1 cellular context compared by ENCODE assay signal in the genomic region with DNA sequence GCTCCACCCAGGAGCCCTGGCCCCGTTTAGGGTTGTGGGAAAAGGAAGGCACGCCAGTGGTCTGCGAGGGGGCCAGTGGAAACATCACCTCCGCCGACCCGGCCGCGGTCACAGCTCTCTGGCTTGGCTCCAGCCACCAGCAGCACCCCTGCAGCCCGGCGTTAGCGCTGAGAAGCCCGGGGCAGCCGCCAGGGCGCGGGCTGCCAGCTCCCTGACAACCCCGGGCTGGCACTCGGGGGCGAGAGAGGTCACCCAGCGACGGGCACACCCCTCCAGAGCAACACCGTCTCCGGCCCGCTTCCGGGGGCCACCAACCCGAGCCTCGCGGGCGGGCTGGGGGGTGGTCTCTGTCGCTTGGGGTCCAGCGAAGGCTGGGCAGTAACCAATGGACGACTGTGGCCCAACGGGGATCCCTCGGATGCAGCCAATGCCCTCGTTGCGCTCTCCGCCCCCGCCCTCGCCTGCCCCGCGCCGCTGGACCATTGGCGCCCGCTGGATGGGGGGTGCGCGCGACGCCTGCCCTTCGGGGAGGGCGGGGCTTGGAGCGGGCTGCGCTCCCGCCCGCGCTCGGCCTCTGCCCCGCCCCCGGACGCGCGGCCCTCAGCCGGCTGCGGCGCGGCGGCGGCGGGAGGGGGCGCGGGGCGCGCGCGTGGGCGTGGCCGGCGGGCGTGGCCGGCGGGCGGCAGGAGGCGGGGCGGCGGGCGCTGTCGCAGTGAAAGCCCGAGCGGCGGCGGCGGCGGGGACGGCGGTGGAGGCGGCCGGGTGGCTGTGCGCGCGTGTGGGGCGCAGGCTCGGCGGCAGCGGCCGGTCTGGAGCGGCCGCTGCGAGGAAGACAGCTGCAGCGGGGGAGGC.
TF ChIP-seq lines count a peak whose summit lies in the region.

A gene (plus strand): TSS at position 712 of the 852 bp plus-strand sequence. CDS start 1,007 bp downstream, outside the sequence.

TF ChIP-seq in HEK293, 187 proteins besides CTCF, POLR2A, EP300 and RAD21 (continued from another document and continues in another):
- TF ChIP-seq, protein P1, sequence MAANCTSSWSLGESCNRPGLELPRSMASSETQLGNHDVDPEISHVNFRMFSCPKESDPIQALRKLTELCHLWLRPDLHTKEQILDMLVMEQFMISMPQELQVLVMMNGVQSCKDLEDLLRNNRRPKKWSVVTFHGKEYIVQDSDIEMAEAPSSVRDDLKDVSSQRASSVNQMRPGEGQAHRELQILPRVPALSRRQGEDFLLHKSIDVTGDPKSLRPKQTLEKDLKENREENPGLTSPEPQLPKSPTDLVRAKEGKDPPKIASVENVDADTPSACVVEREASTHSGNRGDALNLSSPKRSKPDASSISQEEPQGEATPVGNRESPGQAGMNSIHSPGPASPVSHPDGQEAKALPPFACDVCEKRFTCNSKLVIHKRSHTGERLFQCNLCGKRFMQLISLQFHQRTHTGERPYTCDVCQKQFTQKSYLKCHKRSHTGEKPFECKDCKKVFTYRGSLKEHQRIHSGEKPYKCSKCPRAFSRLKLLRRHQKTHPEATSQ (tag by site-specific recombination; IDR thresholded peaks at IDR 0.05), result no peak
- TF ChIP-seq, protein P2, sequence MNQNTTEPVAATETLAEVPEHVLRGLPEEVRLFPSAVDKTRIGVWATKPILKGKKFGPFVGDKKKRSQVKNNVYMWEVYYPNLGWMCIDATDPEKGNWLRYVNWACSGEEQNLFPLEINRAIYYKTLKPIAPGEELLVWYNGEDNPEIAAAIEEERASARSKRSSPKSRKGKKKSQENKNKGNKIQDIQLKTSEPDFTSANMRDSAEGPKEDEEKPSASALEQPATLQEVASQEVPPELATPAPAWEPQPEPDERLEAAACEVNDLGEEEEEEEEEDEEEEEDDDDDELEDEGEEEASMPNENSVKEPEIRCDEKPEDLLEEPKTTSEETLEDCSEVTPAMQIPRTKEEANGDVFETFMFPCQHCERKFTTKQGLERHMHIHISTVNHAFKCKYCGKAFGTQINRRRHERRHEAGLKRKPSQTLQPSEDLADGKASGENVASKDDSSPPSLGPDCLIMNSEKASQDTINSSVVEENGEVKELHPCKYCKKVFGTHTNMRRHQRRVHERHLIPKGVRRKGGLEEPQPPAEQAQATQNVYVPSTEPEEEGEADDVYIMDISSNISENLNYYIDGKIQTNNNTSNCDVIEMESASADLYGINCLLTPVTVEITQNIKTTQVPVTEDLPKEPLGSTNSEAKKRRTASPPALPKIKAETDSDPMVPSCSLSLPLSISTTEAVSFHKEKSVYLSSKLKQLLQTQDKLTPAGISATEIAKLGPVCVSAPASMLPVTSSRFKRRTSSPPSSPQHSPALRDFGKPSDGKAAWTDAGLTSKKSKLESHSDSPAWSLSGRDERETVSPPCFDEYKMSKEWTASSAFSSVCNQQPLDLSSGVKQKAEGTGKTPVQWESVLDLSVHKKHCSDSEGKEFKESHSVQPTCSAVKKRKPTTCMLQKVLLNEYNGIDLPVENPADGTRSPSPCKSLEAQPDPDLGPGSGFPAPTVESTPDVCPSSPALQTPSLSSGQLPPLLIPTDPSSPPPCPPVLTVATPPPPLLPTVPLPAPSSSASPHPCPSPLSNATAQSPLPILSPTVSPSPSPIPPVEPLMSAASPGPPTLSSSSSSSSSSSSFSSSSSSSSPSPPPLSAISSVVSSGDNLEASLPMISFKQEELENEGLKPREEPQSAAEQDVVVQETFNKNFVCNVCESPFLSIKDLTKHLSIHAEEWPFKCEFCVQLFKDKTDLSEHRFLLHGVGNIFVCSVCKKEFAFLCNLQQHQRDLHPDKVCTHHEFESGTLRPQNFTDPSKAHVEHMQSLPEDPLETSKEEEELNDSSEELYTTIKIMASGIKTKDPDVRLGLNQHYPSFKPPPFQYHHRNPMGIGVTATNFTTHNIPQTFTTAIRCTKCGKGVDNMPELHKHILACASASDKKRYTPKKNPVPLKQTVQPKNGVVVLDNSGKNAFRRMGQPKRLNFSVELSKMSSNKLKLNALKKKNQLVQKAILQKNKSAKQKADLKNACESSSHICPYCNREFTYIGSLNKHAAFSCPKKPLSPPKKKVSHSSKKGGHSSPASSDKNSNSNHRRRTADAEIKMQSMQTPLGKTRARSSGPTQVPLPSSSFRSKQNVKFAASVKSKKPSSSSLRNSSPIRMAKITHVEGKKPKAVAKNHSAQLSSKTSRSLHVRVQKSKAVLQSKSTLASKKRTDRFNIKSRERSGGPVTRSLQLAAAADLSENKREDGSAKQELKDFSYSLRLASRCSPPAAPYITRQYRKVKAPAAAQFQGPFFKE (tag by site-specific recombination; IDR thresholded peaks at IDR 0.05; ENCODE audit: borderline replicate concordance), result no peak
- TF ChIP-seq ZNF670 (tag by site-specific recombination; IDR thresholded peaks at IDR 0.05; ENCODE audit: low read depth) (no peak), ZNF335 (tag by site-specific recombination; conservative IDR thresholded peaks at IDR 0.05) (peak; percentile 86), ZFP37 (tag by site-specific recombination; IDR thresholded peaks at IDR 0.05) (0 out of 2 replicates have a peak, but pooled peaks have one; percentile 28), EGR2 (tag by site-specific recombination; IDR thresholded peaks at IDR 0.05; ENCODE audit: low read depth) (peak; percentile 58; the same call in 1 of the 2 replicates), ZNF10 (tag by site-specific recombination; IDR thresholded peaks at IDR 0.05) (no peak), GLIS2 (tag by site-specific recombination; IDR thresholded peaks at IDR 0.05) (peak; percentile 100), BCL11A (tag by site-specific recombination; IDR thresholded peaks at IDR 0.05; ENCODE audit: low read depth) (peak; percentile 69), ZNF701 (tag by site-specific recombination; IDR thresholded peaks at IDR 0.05) (no peak), ZNF223 (tag by site-specific recombination; IDR thresholded peaks at IDR 0.05) (no peak), ZNF561 (tag by site-specific recombination; IDR thresholded peaks at IDR 0.05; ENCODE audit: borderline replicate concordance) (no peak), ZNF350 (tag by site-specific recombination; IDR thresholded peaks at IDR 0.05) (no peak), KLF9 (tag by site-specific recombination; IDR thresholded peaks at IDR 0.05; ENCODE audit: low read depth) (peak; percentile 73; the same call in 1 of the 2 replicates), ZBTB20 (tag by site-specific recombination; IDR thresholded peaks at IDR 0.05) (0 out of 2 replicates have a peak, but pooled peaks have one; percentile 27), ZNF658 (tag by site-specific recombination; IDR thresholded peaks at IDR 0.05) (no peak), ZNF549 (tag by site-specific recombination; IDR thresholded peaks at IDR 0.05) (no peak), KLF8 (tag by site-specific recombination; IDR thresholded peaks at IDR 0.05) (peak; percentile 67; the same call in 1 of the 2 replicates), ZNF140 (tag by site-specific recombination; IDR thresholded peaks at IDR 0.05) (no peak), ZNF16 (tag by site-specific recombination; IDR thresholded peaks at IDR 0.05; ENCODE audit: low read depth) (no peak), HOXC10 (CRISPR knock-in tag; IDR thresholded peaks at IDR 0.05) (no peak), ZNF354C (tag by site-specific recombination; IDR thresholded peaks at IDR 0.05; ENCODE audit: borderline replicate concordance, low read depth) (no peak), ZBTB17 (tag by site-specific recombination; IDR thresholded peaks at IDR 0.05) (no peak), ZNF610 (tag by site-specific recombination; IDR thresholded peaks at IDR 0.05; ENCODE audit: borderline replicate concordance) (no peak)
- TF ChIP-seq, protein P3, sequence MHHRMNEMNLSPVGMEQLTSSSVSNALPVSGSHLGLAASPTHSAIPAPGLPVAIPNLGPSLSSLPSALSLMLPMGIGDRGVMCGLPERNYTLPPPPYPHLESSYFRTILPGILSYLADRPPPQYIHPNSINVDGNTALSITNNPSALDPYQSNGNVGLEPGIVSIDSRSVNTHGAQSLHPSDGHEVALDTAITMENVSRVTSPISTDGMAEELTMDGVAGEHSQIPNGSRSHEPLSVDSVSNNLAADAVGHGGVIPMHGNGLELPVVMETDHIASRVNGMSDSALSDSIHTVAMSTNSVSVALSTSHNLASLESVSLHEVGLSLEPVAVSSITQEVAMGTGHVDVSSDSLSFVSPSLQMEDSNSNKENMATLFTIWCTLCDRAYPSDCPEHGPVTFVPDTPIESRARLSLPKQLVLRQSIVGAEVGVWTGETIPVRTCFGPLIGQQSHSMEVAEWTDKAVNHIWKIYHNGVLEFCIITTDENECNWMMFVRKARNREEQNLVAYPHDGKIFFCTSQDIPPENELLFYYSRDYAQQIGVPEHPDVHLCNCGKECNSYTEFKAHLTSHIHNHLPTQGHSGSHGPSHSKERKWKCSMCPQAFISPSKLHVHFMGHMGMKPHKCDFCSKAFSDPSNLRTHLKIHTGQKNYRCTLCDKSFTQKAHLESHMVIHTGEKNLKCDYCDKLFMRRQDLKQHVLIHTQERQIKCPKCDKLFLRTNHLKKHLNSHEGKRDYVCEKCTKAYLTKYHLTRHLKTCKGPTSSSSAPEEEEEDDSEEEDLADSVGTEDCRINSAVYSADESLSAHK (tag by site-specific recombination; IDR thresholded peaks at IDR 0.05), result no peak
- TF ChIP-seq, protein P4, sequence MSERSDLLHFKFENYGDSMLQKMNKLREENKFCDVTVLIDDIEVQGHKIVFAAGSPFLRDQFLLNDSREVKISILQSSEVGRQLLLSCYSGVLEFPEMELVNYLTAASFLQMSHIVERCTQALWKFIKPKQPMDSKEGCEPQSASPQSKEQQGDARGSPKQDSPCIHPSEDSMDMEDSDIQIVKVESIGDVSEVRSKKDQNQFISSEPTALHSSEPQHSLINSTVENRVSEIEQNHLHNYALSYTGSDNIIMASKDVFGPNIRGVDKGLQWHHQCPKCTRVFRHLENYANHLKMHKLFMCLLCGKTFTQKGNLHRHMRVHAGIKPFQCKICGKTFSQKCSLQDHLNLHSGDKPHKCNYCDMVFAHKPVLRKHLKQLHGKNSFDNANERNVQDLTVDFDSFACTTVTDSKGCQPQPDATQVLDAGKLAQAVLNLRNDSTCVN (tag by site-specific recombination; optimal IDR thresholded peaks at IDR 0.05), result peak; percentile 86
- TF ChIP-seq, protein P5, sequence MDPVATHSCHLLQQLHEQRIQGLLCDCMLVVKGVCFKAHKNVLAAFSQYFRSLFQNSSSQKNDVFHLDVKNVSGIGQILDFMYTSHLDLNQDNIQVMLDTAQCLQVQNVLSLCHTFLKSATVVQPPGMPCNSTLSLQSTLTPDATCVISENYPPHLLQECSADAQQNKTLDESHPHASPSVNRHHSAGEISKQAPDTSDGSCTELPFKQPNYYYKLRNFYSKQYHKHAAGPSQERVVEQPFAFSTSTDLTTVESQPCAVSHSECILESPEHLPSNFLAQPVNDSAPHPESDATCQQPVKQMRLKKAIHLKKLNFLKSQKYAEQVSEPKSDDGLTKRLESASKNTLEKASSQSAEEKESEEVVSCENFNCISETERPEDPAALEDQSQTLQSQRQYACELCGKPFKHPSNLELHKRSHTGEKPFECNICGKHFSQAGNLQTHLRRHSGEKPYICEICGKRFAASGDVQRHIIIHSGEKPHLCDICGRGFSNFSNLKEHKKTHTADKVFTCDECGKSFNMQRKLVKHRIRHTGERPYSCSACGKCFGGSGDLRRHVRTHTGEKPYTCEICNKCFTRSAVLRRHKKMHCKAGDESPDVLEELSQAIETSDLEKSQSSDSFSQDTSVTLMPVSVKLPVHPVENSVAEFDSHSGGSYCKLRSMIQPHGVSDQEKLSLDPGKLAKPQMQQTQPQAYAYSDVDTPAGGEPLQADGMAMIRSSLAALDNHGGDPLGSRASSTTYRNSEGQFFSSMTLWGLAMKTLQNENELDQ (tag by site-specific recombination; IDR thresholded peaks at IDR 0.05; ENCODE audit: low read depth), result no peak
- TF ChIP-seq, protein P6, sequence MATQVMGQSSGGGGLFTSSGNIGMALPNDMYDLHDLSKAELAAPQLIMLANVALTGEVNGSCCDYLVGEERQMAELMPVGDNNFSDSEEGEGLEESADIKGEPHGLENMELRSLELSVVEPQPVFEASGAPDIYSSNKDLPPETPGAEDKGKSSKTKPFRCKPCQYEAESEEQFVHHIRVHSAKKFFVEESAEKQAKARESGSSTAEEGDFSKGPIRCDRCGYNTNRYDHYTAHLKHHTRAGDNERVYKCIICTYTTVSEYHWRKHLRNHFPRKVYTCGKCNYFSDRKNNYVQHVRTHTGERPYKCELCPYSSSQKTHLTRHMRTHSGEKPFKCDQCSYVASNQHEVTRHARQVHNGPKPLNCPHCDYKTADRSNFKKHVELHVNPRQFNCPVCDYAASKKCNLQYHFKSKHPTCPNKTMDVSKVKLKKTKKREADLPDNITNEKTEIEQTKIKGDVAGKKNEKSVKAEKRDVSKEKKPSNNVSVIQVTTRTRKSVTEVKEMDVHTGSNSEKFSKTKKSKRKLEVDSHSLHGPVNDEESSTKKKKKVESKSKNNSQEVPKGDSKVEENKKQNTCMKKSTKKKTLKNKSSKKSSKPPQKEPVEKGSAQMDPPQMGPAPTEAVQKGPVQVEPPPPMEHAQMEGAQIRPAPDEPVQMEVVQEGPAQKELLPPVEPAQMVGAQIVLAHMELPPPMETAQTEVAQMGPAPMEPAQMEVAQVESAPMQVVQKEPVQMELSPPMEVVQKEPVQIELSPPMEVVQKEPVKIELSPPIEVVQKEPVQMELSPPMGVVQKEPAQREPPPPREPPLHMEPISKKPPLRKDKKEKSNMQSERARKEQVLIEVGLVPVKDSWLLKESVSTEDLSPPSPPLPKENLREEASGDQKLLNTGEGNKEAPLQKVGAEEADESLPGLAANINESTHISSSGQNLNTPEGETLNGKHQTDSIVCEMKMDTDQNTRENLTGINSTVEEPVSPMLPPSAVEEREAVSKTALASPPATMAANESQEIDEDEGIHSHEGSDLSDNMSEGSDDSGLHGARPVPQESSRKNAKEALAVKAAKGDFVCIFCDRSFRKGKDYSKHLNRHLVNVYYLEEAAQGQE (tag by site-specific recombination; IDR thresholded peaks at IDR 0.05), result no peak
- TF ChIP-seq, protein P7, sequence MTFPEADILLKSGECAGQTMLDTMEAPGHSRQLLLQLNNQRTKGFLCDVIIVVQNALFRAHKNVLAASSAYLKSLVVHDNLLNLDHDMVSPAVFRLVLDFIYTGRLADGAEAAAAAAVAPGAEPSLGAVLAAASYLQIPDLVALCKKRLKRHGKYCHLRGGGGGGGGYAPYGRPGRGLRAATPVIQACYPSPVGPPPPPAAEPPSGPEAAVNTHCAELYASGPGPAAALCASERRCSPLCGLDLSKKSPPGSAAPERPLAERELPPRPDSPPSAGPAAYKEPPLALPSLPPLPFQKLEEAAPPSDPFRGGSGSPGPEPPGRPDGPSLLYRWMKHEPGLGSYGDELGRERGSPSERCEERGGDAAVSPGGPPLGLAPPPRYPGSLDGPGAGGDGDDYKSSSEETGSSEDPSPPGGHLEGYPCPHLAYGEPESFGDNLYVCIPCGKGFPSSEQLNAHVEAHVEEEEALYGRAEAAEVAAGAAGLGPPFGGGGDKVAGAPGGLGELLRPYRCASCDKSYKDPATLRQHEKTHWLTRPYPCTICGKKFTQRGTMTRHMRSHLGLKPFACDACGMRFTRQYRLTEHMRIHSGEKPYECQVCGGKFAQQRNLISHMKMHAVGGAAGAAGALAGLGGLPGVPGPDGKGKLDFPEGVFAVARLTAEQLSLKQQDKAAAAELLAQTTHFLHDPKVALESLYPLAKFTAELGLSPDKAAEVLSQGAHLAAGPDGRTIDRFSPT (tag by site-specific recombination; IDR thresholded peaks at IDR 0.05), result peak; percentile 75
- TF ChIP-seq, protein P8, sequence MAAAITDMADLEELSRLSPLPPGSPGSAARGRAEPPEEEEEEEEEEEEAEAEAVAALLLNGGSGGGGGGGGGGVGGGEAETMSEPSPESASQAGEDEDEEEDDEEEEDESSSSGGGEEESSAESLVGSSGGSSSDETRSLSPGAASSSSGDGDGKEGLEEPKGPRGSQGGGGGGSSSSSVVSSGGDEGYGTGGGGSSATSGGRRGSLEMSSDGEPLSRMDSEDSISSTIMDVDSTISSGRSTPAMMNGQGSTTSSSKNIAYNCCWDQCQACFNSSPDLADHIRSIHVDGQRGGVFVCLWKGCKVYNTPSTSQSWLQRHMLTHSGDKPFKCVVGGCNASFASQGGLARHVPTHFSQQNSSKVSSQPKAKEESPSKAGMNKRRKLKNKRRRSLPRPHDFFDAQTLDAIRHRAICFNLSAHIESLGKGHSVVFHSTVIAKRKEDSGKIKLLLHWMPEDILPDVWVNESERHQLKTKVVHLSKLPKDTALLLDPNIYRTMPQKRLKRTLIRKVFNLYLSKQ (tag by site-specific recombination; IDR thresholded peaks at IDR 0.05; ENCODE audit: borderline replicate concordance), result no peak
